In genomic region chr20:46544576-46544975, GRCh38 we compare ENCODE assay signal across 15 cellular contexts. TPM values are rescaled to one million over a fixed set of nuclear protein-coding genes. Genes with fewer than 3 reads are reported as not detected.
A peak's percentile ranks its signal among the peaks of the same experiment; 100 is the strongest.
DNase-seq lines count a peak whose midpoint lies in the region; ATAC-seq and TF ChIP-seq lines count a peak whose summit lies in the region.
"Had no signal": no experiment of that assay in that cellular context is flagged by ENCODE, and none has a peak within 500 bp of the region (broad histone marks: within the 10 kb centered on the region; RNA-seq: fewer than 3 reads in every experiment).

No MANE protein-coding gene starts in this region.

- peak; percentile 53 for TF ChIP-seq CTCF in GM13977 (IDR thresholded peaks at IDR 0.05; ENCODE audit: extremely low read depth, insufficient read depth, missing control alignments)
- TF ChIP-seq CTCF in RWPE2 (IDR thresholded peaks at IDR 0.05; ENCODE audit: poor library complexity, severe bottlenecking): peak; percentile 41
- TF ChIP-seq CTCF in foreskin keratinocyte (conservative IDR thresholded peaks at IDR 0.05): peak; percentile 21

- H3K9ac ChIP-seq in BLaER1 treated with 17β-estradiol and CSF1 and Interleukin-3, amounts not matched to agents 10 nM and 100 nM: peak overlapping the region in 9 of 11 experiments; percentile 20 to 85 (median 79); a peak in 17 of 22 replicates

- peaks cover 29 to 82% (median 72%) of the 10 kb centered on the region in 10 experiments for H3K4me1 ChIP-seq in BLaER1 treated with 17β-estradiol and CSF1 and Interleukin-3, amounts not matched to agents 10 nM and 100 nM
- H3K4me1 ChIP-seq in RWPE2 (ENCODE audit: insufficient read depth, poor library complexity, severe bottlenecking) (no peaks in the 10 kb centered on the region), foreskin keratinocyte (no peaks in the 10 kb centered on the region)
- H3K4me1 ChIP-seq: SJCRH30 had no signal

- no peak for DNase-seq in GM13977 (ENCODE audit: low spot score)
- DNase-seq in RWPE2 (ENCODE audit: low spot score): no peak
- no peak for DNase-seq in foreskin keratinocyte
- no peak for DNase-seq in D341Med (ENCODE audit: low spot score)
- DNase-seq in NCI-H446 (lab: John Stamatoyannopoulos, UW): no peak
- DNase-seq: CD4-positive, alpha-beta T cell; cerebellar nuclear complex; erythroblast; NCI-H526 treated with DMSO at 0.1 percent for 48 hours; SJCRH30 had no signal

- in situ Hi-C loops in GM13977 (cut with MboI; ENCODE audit: low pct_unique_long_range_greater_than_20kb, low sequenced_read_pairs, unreplicated experiment): no loop called here

- no peaks in the 10 kb centered on the region for H3K36me3 ChIP-seq in BLaER1 treated with 17β-estradiol and CSF1 and Interleukin-3, amounts not matched to agents 10 nM and 100 nM
- H3K36me3 ChIP-seq in RWPE2 (ENCODE audit: low read depth): no peaks in the 10 kb centered on the region
- H3K36me3 ChIP-seq: SJCRH30 had no signal

- H3K4me2 ChIP-seq in BLaER1 treated with 17β-estradiol and CSF1 and Interleukin-3, amounts not matched to agents 10 nM and 100 nM: peak overlapping the region; percentile 91 to 98 (median 94)

- H3K4me3 ChIP-seq in BLaER1 treated with 17β-estradiol and CSF1 and Interleukin-3, amounts not matched to agents 10 nM and 100 nM: peak overlapping the region in 3 of 10 experiments; percentile 1 to 18 (median 16); a peak in 2 of 20 replicates
- no peak overlapping the region for H3K4me3 ChIP-seq in RWPE2 (ENCODE audit: severe bottlenecking)
- H3K4me3 ChIP-seq: SJCRH30, skin epidermis had no signal

- H3K27ac ChIP-seq in BLaER1 treated with 17β-estradiol and CSF1 and Interleukin-3, amounts not matched to agents 10 nM and 100 nM: peak overlapping the region in 10 of 11 experiments; percentile 50 to 99 (median 94); a peak in 19 of 22 replicates
- H3K27ac ChIP-seq in RWPE2 (ENCODE audit: poor library complexity, severe bottlenecking) (no peak overlapping the region), foreskin keratinocyte (no peak overlapping the region)
- H3K27ac ChIP-seq: SJCRH30 had no signal

- peaks cover 8 to 33% (median 17%) of the 10 kb centered on the region in 11 experiments; a peak in 18 of 22 replicates for H3K27me3 ChIP-seq in BLaER1 treated with 17β-estradiol and CSF1 and Interleukin-3, amounts not matched to agents 10 nM and 100 nM
- H3K27me3 ChIP-seq in RWPE2 (ENCODE audit: insufficient read depth, poor library complexity, severe bottlenecking) (peaks cover 37% of the 10 kb centered on the region), foreskin keratinocyte (peaks cover 27% of the 10 kb centered on the region)

- peaks cover 0 to 8% (median 0%) of the 10 kb centered on the region in 11 experiments; a peak in 2 of 22 replicates for H4K20me1 ChIP-seq in BLaER1 treated with 17β-estradiol and CSF1 and Interleukin-3, amounts not matched to agents 10 nM and 100 nM

- no peaks in the 10 kb centered on the region for H3K9me3 ChIP-seq in BLaER1 treated with 17β-estradiol and CSF1 and Interleukin-3, amounts not matched to agents 10 nM and 100 nM (replicated peaks in 1 of 11)
- H3K9me3 ChIP-seq in RWPE2 (ENCODE audit: severe bottlenecking): no peaks in the 10 kb centered on the region
- H3K9me3 ChIP-seq: SJCRH30 had no signal

- ATAC-seq in RWPE2 (ENCODE audit: low read depth): no peak
- ATAC-seq in foreskin keratinocyte: no peak
- no peak for ATAC-seq in HG03342 (IDR thresholded peaks at IDR 0.05; ENCODE audit: unreplicated experiment)

RNA-seq across cellular contexts. Expression of gene OCSTAMP, which starts 5.9 kb away (rescaled TPM):
- not detected in 2 replicates for total RNA-seq in foreskin keratinocyte
- polyA plus RNA-seq in foreskin keratinocyte: not detected in 2 replicates
- total RNA-seq: CD4-positive, alpha-beta T cell; HT1080; lower leg skin; SJCRH30 had no signal

RNA-seq across cellular contexts. Expression of gene ZNF334, which starts 31.2 kb away (rescaled TPM):
- total RNA-seq in foreskin keratinocyte: 3.7 and 4.5 TPM in 2 replicates
- 1.6 and 2.0 TPM in 2 replicates for polyA plus RNA-seq in foreskin keratinocyte
- total RNA-seq: HT1080 had no signal

Comparison
In these comparisons a context has a peak if more than half of its experiments do, and no peak if none do; other contexts are left out.
1. H3K27ac ChIP-seq: peak in BLaER1 treated with 17β-estradiol and CSF1 and Interleukin-3, amounts not matched to agents 10 nM and 100 nM (10 of 11); none in RWPE2 (single experiment) and foreskin keratinocyte (single experiment).
2. Peak in every context shown above with its lines, with median percentiles within 50 percentile points of each other: CTCF ChIP-seq.